9 cellular contexts compared by ENCODE assay signal in the genomic region with DNA sequence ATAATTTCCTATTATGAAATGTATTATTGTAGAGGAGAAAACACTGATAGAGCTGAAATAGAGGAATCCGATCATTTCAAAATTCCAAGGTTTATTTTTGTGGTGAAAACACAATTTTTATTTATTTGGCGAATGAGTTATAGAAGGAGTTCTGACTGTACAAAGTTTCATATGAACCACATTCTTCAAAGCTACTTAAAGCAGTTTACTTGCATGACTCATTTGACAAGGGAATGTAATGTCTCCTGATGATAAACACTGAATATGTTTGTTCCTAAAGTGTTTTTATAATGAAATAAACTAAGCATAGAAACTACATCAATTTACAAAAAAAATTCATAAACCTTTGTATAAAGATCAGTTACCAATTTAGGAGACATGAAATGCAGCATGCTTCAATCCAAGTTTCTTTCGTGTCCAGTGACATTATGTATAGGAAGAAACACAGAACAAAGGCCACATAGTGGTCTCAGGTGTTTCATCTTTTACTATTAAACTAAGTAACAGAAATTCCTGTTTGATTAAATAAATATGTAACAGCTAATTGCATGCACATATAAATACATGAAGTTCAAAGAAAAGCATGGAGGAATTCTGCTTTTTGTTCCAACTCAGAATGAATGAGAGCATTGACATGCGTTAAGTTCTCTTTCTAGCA. TPM values are rescaled to one million over a fixed set of nuclear protein-coding genes. Genes with fewer than 3 reads are reported as not detected.
DNase-seq lines count a peak whose midpoint lies in the region; ATAC-seq, FAIRE-seq and TF ChIP-seq lines count a peak whose summit lies in the region.
"Had no signal": no experiment of that assay in that cellular context is flagged by ENCODE, and none has a peak within 500 bp of the region (broad histone marks: within the 10 kb centered on the region; RNA-seq: fewer than 3 reads in every experiment).

No MANE protein-coding gene starts in this region.

- CTCF ChIA-PET in PC-3 (lab: Charles Lee), result interaction anchor here (1.0 kb wide), 1 partner anchor 287 kb away, joined by 3 read pairs; no protein-coding TSS in a partner anchor
- CTCF ChIA-PET in endothelial cell of umbilical vein (lab: Charles Lee), result interaction anchor here (0.8 to 6.4 kb wide), 9 partner anchors 16 to 790 kb away, joined by 3 to 103 read pairs (median 12); partner anchors contain the start of gene SAMD13

- no peak for TF ChIP-seq CTCF in PC-3 (conservative IDR thresholded peaks at IDR 0.05; ENCODE audit: low read depth, low read length)
- no peak for TF ChIP-seq CTCF in endothelial cell of umbilical vein (IDR thresholded peaks at IDR 0.05; ENCODE audit: extremely low read depth in 1 of 2, insufficient read depth in 1 of 2, low read depth in 1 of 2, low read length in 2 of 2)

- intact Hi-C loops in activated CD4-positive, alpha-beta T cell treated with anti-CD3 and anti-CD28 coated beads, Interleukin-2, amount 10 ng/mL, durations not matched to agents 24 days and 14 days (cut with micrococcal nuclease), result loop anchor here (1.0 to 10.0 kb wide), 7 partner anchors 9 to 1148 kb away; partner anchors contain the start of genes MCOLN2 and SSX2IP
- intact Hi-C loops in PC-3 (cut with micrococcal nuclease), result loop anchor here (1.0 kb wide), 2 partner anchors 28 to 101 kb away; no protein-coding TSS in a partner anchor
- intact Hi-C loops in endothelial cell of umbilical vein (cut with micrococcal nuclease), result loop anchor here (1.0 kb wide), 1 partner anchor 10 kb away; no protein-coding TSS in a partner anchor

- H3K27me3 ChIP-seq in PC-3 (ENCODE audit: low read length) (no peaks in the 10 kb centered on the region), endothelial cell of umbilical vein (ENCODE audit: control insufficient read depth in 2 of 2, insufficient read depth in 2 of 2, low read length in 2 of 2) (no peaks in the 10 kb centered on the region)

- peaks cover 30% of the 10 kb centered on the region for H3K4me1 Mint-ChIP-seq in activated CD4-positive, alpha-beta T cell treated with anti-CD3 and anti-CD28 coated beads, Interleukin-2, amount 10 ng/mL, durations not matched to agents 24 days and 14 days
- H3K4me1 Mint-ChIP-seq in stimulated activated naive CD8-positive, alpha-beta T cell treated with anti-CD3 and anti-CD28 coated beads, Interleukin-15, amount 100 ng/mL, for 72 hours, result peaks cover 40% of the 10 kb centered on the region

- H3K27ac ChIP-seq in PC-3 (ENCODE audit: low read length) (peak overlapping the region; percentile 77), endothelial cell of umbilical vein (ENCODE audit: insufficient read depth, low read depth, low read length) (peak overlapping the region; percentile 95)

- BruUV-seq in PC-3 (replicated peaks; lab: Mats Ljungman, UMichigan), result no TSS peak
- no TSS peak for BruUV-seq in endothelial cell of umbilical vein (replicated peaks; lab: Mats Ljungman, UMichigan)

- ATAC-seq in PC-3 (peak; percentile 91), GM21717 (IDR thresholded peaks at IDR 0.05; ENCODE audit: unreplicated experiment) (no peak), GM21360 (IDR thresholded peaks at IDR 0.05; ENCODE audit: unreplicated experiment) (no peak)
- ATAC-seq in stimulated activated naive CD8-positive, alpha-beta T cell treated with anti-CD3 and anti-CD28 coated beads, Interleukin-15, amount 100 ng/mL, for 72 hours, result peak; percentile 78

- H3K4me3 Mint-ChIP-seq in activated CD4-positive, alpha-beta T cell treated with anti-CD3 and anti-CD28 coated beads, Interleukin-2, amount 10 ng/mL, durations not matched to agents 24 days and 14 days, result peak overlapping the region; percentile 82
- H3K4me3 Mint-ChIP-seq in stimulated activated naive CD8-positive, alpha-beta T cell treated with anti-CD3 and anti-CD28 coated beads, Interleukin-15, amount 100 ng/mL, for 72 hours, result peak overlapping the region; percentile 85

- H3K9me3 ChIP-seq in PC-3 (ENCODE audit: low read length) (no peaks in the 10 kb centered on the region), endothelial cell of umbilical vein (replicated peaks; ENCODE audit: control insufficient read depth, insufficient read depth, low read length) (no peaks in the 10 kb centered on the region)

- peak; percentile 74 for FAIRE-seq in endothelial cell of umbilical vein (lab: Jason Lieb, UNC)
- FAIRE-seq: H1 had no signal

- H3K36me3 ChIP-seq in PC-3 (ENCODE audit: low read depth, low read length) (no peaks in the 10 kb centered on the region), endothelial cell of umbilical vein (ENCODE audit: control insufficient read depth in 2 of 2, extremely low read depth in 1 of 2, insufficient read depth in 2 of 2, low read length in 2 of 2) (no peaks in the 10 kb centered on the region)

- no peaks in the 10 kb centered on the region for H4K20me1 ChIP-seq in PC-3 (ENCODE audit: low read length)
- peaks cover 2% of the 10 kb centered on the region for H4K20me1 ChIP-seq in endothelial cell of umbilical vein (replicated peaks; ENCODE audit: control insufficient read depth, extremely low read depth, insufficient read depth, low read length)

- peak overlapping the region; percentile 21; the same call in 1 of the 2 replicates for H3K9ac ChIP-seq in PC-3 (ENCODE audit: low read length)
- peak overlapping the region; percentile 99 for H3K9ac ChIP-seq in endothelial cell of umbilical vein (replicated peaks; ENCODE audit: extremely low read depth, insufficient read depth, low read length)

- dilution Hi-C loops in endothelial cell of umbilical vein (cut with MboI; ENCODE audit: extremely low pct_ligation_motif_present, low sequenced_read_pairs), result loop anchor here (25.0 kb wide), 1 partner anchor 291 kb away; no protein-coding TSS in a partner anchor

- no peak for DNase-seq in activated CD4-positive, alpha-beta T cell treated with anti-CD3 and anti-CD28 coated beads, Interleukin-2, amount 10 ng/mL, durations not matched to agents 24 days and 14 days
- DNase-seq in activated CD4-positive, alpha-beta T cell treated with anti-CD3 and anti-CD28 coated beads for 1 hour, result no peak
- DNase-seq in PC-3 (peak; percentile 80), endothelial cell of umbilical vein (ENCODE audit: low read depth, low spot score) (peak; percentile 66), NCI-H526 treated with DMSO at 0.1 percent for 48 hours (lab: John Stamatoyannopoulos, UW) (no peak)
- no peak for DNase-seq in stimulated activated naive CD8-positive, alpha-beta T cell treated with anti-CD3 and anti-CD28 coated beads, Interleukin-15, amount 100 ng/mL, for 72 hours

- H3K4me2 ChIP-seq in PC-3 (ENCODE audit: low read length) (peak overlapping the region; percentile 55), endothelial cell of umbilical vein (ENCODE audit: insufficient read depth, low read length) (peak overlapping the region; percentile 94)

- POLR2A ChIA-PET in PC-3 (lab: Charles Lee; ENCODE audit: unreplicated experiment) (interaction anchor here (0.6 kb wide), 1 partner anchor 224 kb away, joined by 3 read pairs; no protein-coding TSS in a partner anchor), endothelial cell of umbilical vein (lab: Charles Lee) (interaction anchor here (1.1 kb wide), 1 partner anchor 39 kb away, joined by 3 read pairs; no protein-coding TSS in a partner anchor)

- H3K27me3 Mint-ChIP-seq in activated CD4-positive, alpha-beta T cell treated with anti-CD3 and anti-CD28 coated beads, Interleukin-2, amount 10 ng/mL, durations not matched to agents 24 days and 14 days, result no peaks in the 10 kb centered on the region
- H3K27me3 Mint-ChIP-seq in stimulated activated naive CD8-positive, alpha-beta T cell treated with anti-CD3 and anti-CD28 coated beads, Interleukin-15, amount 100 ng/mL, for 72 hours, result no peaks in the 10 kb centered on the region

- H3K9me1 ChIP-seq in endothelial cell of umbilical vein (replicated peaks; ENCODE audit: control insufficient read depth, extremely low read depth, insufficient read depth, low read length), result no peaks in the 10 kb centered on the region

- peaks cover 7% of the 10 kb centered on the region for H3K9me3 Mint-ChIP-seq in activated CD4-positive, alpha-beta T cell treated with anti-CD3 and anti-CD28 coated beads, Interleukin-2, amount 10 ng/mL, durations not matched to agents 24 days and 14 days
- H3K9me3 Mint-ChIP-seq in stimulated activated naive CD8-positive, alpha-beta T cell treated with anti-CD3 and anti-CD28 coated beads, Interleukin-15, amount 100 ng/mL, for 72 hours, result no peaks in the 10 kb centered on the region

- H3K4me3 ChIP-seq in PC-3 (ENCODE audit: low read length) (peak overlapping the region; percentile 19; the same call in 1 of the 2 replicates), endothelial cell of umbilical vein (replicated peaks in 1 of 3; ENCODE audit: insufficient read depth in 1 of 3, low read depth in 1 of 3, low read length in 3 of 3) (peak overlapping the region; percentile 38 to 99 (median 99))

- TF ChIP-seq POLR2A in endothelial cell of umbilical vein (IDR thresholded peaks at IDR 0.05; ENCODE audit: low read depth, low read length), result no peak

- H3K36me3 Mint-ChIP-seq in activated CD4-positive, alpha-beta T cell treated with anti-CD3 and anti-CD28 coated beads, Interleukin-2, amount 10 ng/mL, durations not matched to agents 24 days and 14 days (ENCODE audit: low read depth), result peaks cover 6% of the 10 kb centered on the region

- H3K79me2 ChIP-seq in PC-3 (ENCODE audit: low read length) (no peaks in the 10 kb centered on the region), endothelial cell of umbilical vein (ENCODE audit: control insufficient read depth, insufficient read depth, low read length) (peaks cover 65% of the 10 kb centered on the region)

- peak overlapping the region; percentile 74 for H3K27ac Mint-ChIP-seq in activated CD4-positive, alpha-beta T cell treated with anti-CD3 and anti-CD28 coated beads, Interleukin-2, amount 10 ng/mL, durations not matched to agents 24 days and 14 days
- peak overlapping the region; percentile 97 to 98 for H3K27ac Mint-ChIP-seq in stimulated activated naive CD8-positive, alpha-beta T cell treated with anti-CD3 and anti-CD28 coated beads, Interleukin-15, amount 100 ng/mL, for 72 hours

- H3K4me1 ChIP-seq in PC-3 (ENCODE audit: insufficient read depth, low read length) (peaks cover 39% of the 10 kb centered on the region), endothelial cell of umbilical vein (ENCODE audit: control insufficient read depth, extremely low read depth, insufficient read depth, low read length) (peaks cover 25% of the 10 kb centered on the region)

- H2AFZ ChIP-seq in PC-3 (ENCODE audit: low read length), result no peak overlapping the region
- H2AFZ ChIP-seq in endothelial cell of umbilical vein (ENCODE audit: low read depth, low read length), result no peak overlapping the region

- no peaks in the 10 kb centered on the region for H3K9me2 ChIP-seq in PC-3 (replicated peaks; ENCODE audit: low read length)

- no peaks in the 10 kb centered on the region for H3F3A ChIP-seq in PC-3 (ENCODE audit: low read length, unreplicated experiment)

RNA-seq across cellular contexts. Expression of gene PRKACB, which starts 2.4 kb away (rescaled TPM):
- 19.1 and 19.3 TPM in 2 replicates for total RNA-seq in activated CD4-positive, alpha-beta T cell treated with anti-CD3 and anti-CD28 coated beads, Interleukin-2, amount 10 ng/mL, durations not matched to agents 24 days and 14 days
- 7.8 and 8.3 TPM in 2 replicates for total RNA-seq in PC-3 (2014; rRNA removed)
- total RNA-seq in endothelial cell of umbilical vein, result 72.6 and 77.5 TPM in 2 replicates
- polyA plus RNA-seq in endothelial cell of umbilical vein, result 13.3 and 19.1 TPM in 2 replicates
- 22.6 and 24.2 TPM in 2 replicates for polyA plus RNA-seq in endothelial cell of umbilical vein (2011; cell fraction: cytosol; rRNA removed)
- polyA plus RNA-seq in endothelial cell of umbilical vein (2011; cell fraction: nucleus; rRNA removed), result 24.1 and 31.9 TPM in 2 replicates
- 38.5 and 69.3 TPM in 2 replicates for polyA plus RNA-seq in endothelial cell of umbilical vein (2012)
- polyA minus RNA-seq in endothelial cell of umbilical vein, result 43.3 and 49.7 TPM in 2 replicates
- 12.3 TPM for polyA minus RNA-seq in endothelial cell of umbilical vein (2011; cell fraction: cytosol; rRNA and poly(A)+ RNA removed)
- 62.5 and 77.8 TPM in 2 replicates for polyA minus RNA-seq in endothelial cell of umbilical vein (2011; cell fraction: nucleus; rRNA and poly(A)+ RNA removed)

Comparison
In these comparisons a context has a peak if more than half of its experiments do, and no peak if none do; other contexts are left out.
1. DNase-seq: peak in PC-3 (single experiment) and endothelial cell of umbilical vein (single experiment); none in activated CD4-positive, alpha-beta T cell treated with anti-CD3 and anti-CD28 coated beads, Interleukin-2, amount 10 ng/mL, durations not matched to agents 24 days and 14 days (single experiment), activated CD4-positive, alpha-beta T cell treated with anti-CD3 and anti-CD28 coated beads for 1 hour (single experiment), stimulated activated naive CD8-positive, alpha-beta T cell treated with anti-CD3 and anti-CD28 coated beads, Interleukin-15, amount 100 ng/mL, for 72 hours (0 of 2) and NCI-H526 treated with DMSO at 0.1 percent for 48 hours (single experiment).
2. ATAC-seq: peak in PC-3 (single experiment) and stimulated activated naive CD8-positive, alpha-beta T cell treated with anti-CD3 and anti-CD28 coated beads, Interleukin-15, amount 100 ng/mL, for 72 hours (single experiment); none in GM21717 (single experiment) and GM21360 (single experiment).